ENCODE assay signal across 8 cellular contexts in genomic region chr1:47333922-47334764, GRCh38. TPM values are rescaled to one million over a fixed set of nuclear protein-coding genes. Genes with fewer than 3 reads are reported as not detected.
DNase-seq lines count a peak whose midpoint lies in the region; ATAC-seq and TF ChIP-seq lines count a peak whose summit lies in the region.

No MANE protein-coding gene starts in this region.

- H3K27ac Mint-ChIP-seq in Calu3 (ENCODE audit: unreplicated experiment), result peak overlapping the region; percentile 86

- DNase-seq in Calu3, result peak; percentile 81
- peak; percentile 78 for DNase-seq in NT2/D1 (ENCODE audit: low read depth, low spot score)
- DNase-seq in activated T-cell treated with anti-CD3 and anti-CD28 coated beads for 4 hours, result peak; percentile 57
- peak; percentile 28 to 74 for DNase-seq in stimulated activated CD8-positive, alpha-beta memory T cell treated with anti-CD3 and anti-CD28 coated beads, Interleukin-7, amount 100 ng/mL, for 4 hours (ENCODE audit: low read depth in 2 of 2)

- peaks cover 23% of the 10 kb centered on the region for H3K4me1 Mint-ChIP-seq in Calu3 (ENCODE audit: low read depth, unreplicated experiment)

- H3K4me1 ChIP-seq in NT2/D1 (ENCODE audit: insufficient read depth, insufficient read length), result peaks cover 7% of the 10 kb centered on the region
- H3K4me1 ChIP-seq in esophagus (ENCODE audit: control insufficient read depth in 2 of 2, insufficient read depth in 2 of 2, low read length in 1 of 2), result peaks cover 3% of the 10 kb centered on the region in 2 donors
- H3K4me1 ChIP-seq in muscle layer of duodenum (ENCODE audit: control insufficient read depth in 1 of 2, insufficient read depth in 2 of 2, low read length in 2 of 2), result peaks cover 5 to 12% of the 10 kb centered on the region in 2 donors

- H3K4me3 ChIP-seq in NT2/D1 (ENCODE audit: insufficient read length, low read depth) (peak overlapping the region; percentile 92), esophagus (ENCODE audit: low read depth in 1 of 2, low read length in 2 of 2) (peak overlapping the region; percentile 86 to 96), muscle layer of duodenum (ENCODE audit: low read depth in 1 of 2, low read length in 2 of 2) (peak overlapping the region; percentile 79 to 83)

- intact Hi-C loops in Calu3 (cut with micrococcal nuclease; ENCODE audit: unreplicated experiment), result loop anchor here (10.0 kb wide), 1 partner anchor 149 kb away; no protein-coding TSS in a partner anchor

- no peaks in the 10 kb centered on the region for H3K9me3 ChIP-seq in NT2/D1 (ENCODE audit: insufficient read depth, low read length)
- no peaks in the 10 kb centered on the region for H3K9me3 ChIP-seq in esophagus (ENCODE audit: control insufficient read depth in 2 of 2, insufficient read depth in 1 of 2, low read depth in 1 of 2, low read length in 1 of 2)
- no peaks in the 10 kb centered on the region for H3K9me3 ChIP-seq in muscle layer of duodenum (ENCODE audit: control insufficient read depth in 1 of 2, low read length in 2 of 2)

- H3K36me3 ChIP-seq in NT2/D1 (ENCODE audit: insufficient read depth, insufficient read length, low read length) (peaks cover 10% of the 10 kb centered on the region), esophagus (ENCODE audit: control insufficient read depth in 2 of 2, insufficient read depth in 2 of 2, low read length in 1 of 2) (no peaks in the 10 kb centered on the region), muscle layer of duodenum (ENCODE audit: control insufficient read depth in 1 of 2, insufficient read depth in 2 of 2, low read length in 2 of 2) (peaks cover 0 to 4% of the 10 kb centered on the region in 2 donors)

- H3K27ac ChIP-seq in esophagus (ENCODE audit: low read depth in 2 of 2, low read length in 1 of 2), result peak overlapping the region; percentile 98 to 99
- H3K27ac ChIP-seq in muscle layer of duodenum (ENCODE audit: low read length), result peak overlapping the region; percentile 98

- H3K27me3 Mint-ChIP-seq in Calu3 (ENCODE audit: unreplicated experiment), result no peaks in the 10 kb centered on the region

- peak overlapping the region; percentile 99 for H3K9ac ChIP-seq in NT2/D1 (ENCODE audit: insufficient read length, low read depth)

- no peaks in the 10 kb centered on the region for H3K9me3 Mint-ChIP-seq in Calu3 (ENCODE audit: low read depth, unreplicated experiment)

- ATAC-seq in GM19455 (IDR thresholded peaks at IDR 0.05; ENCODE audit: unreplicated experiment), result peak; percentile 93
- peak; percentile 23 for ATAC-seq in HG03575 (IDR thresholded peaks at IDR 0.05; ENCODE audit: extremely low read depth, insufficient number of reproducible peaks, low FRiP score, unreplicated experiment)

- TF ChIP-seq CTCF in Calu3 (IDR thresholded peaks at IDR 0.05; ENCODE audit: unreplicated experiment), result peak; percentile 32

- no TSS peak for BruUV-seq in Calu3 (replicated peaks; lab: Mats Ljungman, UMichigan)

- WGBS in esophagus, 2 donors, result 0 to 1% methylated on average over 89 to 90 of the region's 90 CpGs

- no peaks in the 10 kb centered on the region for H3K27me3 ChIP-seq in NT2/D1 (ENCODE audit: insufficient read depth, insufficient read length)
- H3K27me3 ChIP-seq in esophagus (ENCODE audit: control insufficient read depth in 1 of 2, insufficient read depth in 2 of 2, low read length in 2 of 2), result no peaks in the 10 kb centered on the region
- no peaks in the 10 kb centered on the region for H3K27me3 ChIP-seq in muscle layer of duodenum (ENCODE audit: low read depth, low read length)

- no peak overlapping the region for H3K4me3 Mint-ChIP-seq in Calu3 (ENCODE audit: low read depth, unreplicated experiment)

- CTCF ChIA-PET in Calu3 (lab: Charles Lee), result interaction anchor here (0.8 to 1.6 kb wide), 8 partner anchors 9 to 155 kb away, joined by 3 to 8 read pairs (median 6); partner anchors contain the start of genes PDZK1IP1 and STIL

- H3K36me3 Mint-ChIP-seq in Calu3 (ENCODE audit: insufficient read depth, unreplicated experiment), result peaks cover 2% of the 10 kb centered on the region

RNA-seq across cellular contexts. Expression of gene CMPK1, which starts 0.6 kb away (rescaled TPM):
- 162 and 170 TPM in 2 replicates for total RNA-seq in Calu3 (2022)
- 100 to 1,000 TPM in 1 of 2 donors, 10 to 100 TPM in 1; 81.2 to 105 TPM for polyA plus RNA-seq in esophagus

RNA-seq across cellular contexts. Expression of gene STIL, which starts 20.2 kb away (rescaled TPM):
- total RNA-seq in Calu3 (2022), result 52.5 and 62.4 TPM in 2 replicates
- polyA plus RNA-seq in esophagus, result 1 to 10 TPM; 1.6 to 2.4 TPM

Comparison
In these comparisons a context has a peak if more than half of its experiments do, and no peak if none do; other contexts are left out.
1. Peak in every context shown above with its lines: DNase-seq, ATAC-seq, H3K4me3 ChIP-seq and H3K27ac ChIP-seq.